10 cellular contexts compared by ENCODE assay signal in the genomic region with DNA sequence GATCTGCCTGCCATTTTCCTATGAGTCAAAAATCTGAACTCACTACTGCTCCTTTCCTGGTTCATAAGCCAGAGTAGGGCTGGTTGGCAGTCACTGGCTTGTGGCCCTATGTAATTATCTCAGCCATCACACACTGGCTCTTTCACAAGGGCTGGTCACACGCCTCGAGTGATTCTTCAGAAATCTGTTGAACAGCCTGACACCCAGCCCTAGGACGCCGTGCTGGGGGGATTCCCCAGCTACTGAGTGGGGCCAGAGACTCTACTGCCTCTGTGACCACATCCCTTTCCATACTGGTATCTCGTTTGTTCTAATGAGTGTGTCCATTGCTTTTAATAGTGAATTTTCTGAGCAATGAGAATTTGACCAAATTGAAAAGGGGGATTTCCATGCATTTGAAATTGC. TPM values are rescaled to one million over a fixed set of nuclear protein-coding genes. Genes with fewer than 3 reads are reported as not detected.
A peak's percentile ranks its signal among the peaks of the same experiment; 100 is the strongest.
DNase-seq lines count a peak whose midpoint lies in the region; ATAC-seq and TF ChIP-seq lines count a peak whose summit lies in the region.
"Had no signal": no experiment of that assay in that cellular context is flagged by ENCODE, and none has a peak within 500 bp of the region (broad histone marks: within the 10 kb centered on the region; RNA-seq: fewer than 3 reads in every experiment).

No MANE protein-coding gene starts in this region.

- TF ChIP-seq POLR2A in gastroesophageal sphincter (IDR thresholded peaks at IDR 0.05): no peak

- peaks cover 52% of the 10 kb centered on the region for H3K36me3 Mint-ChIP-seq in activated naive CD8-positive, alpha-beta T cell treated with anti-CD3 and anti-CD28 coated beads, Interleukin-2, amount 10 ng/mL, durations not matched to agents 7 days and 5 days

- H3K4me1 ChIP-seq in OCI-LY7 (ENCODE audit: insufficient read depth, low read length, poor library complexity, severe bottlenecking) (no peaks in the 10 kb centered on the region), gastroesophageal sphincter (peaks cover 0 to 7% (median 0%) of the 10 kb centered on the region in 3 donors)
- H3K4me1 ChIP-seq: sigmoid colon had no signal

- no peaks in the 10 kb centered on the region for H3K9me3 ChIP-seq in OCI-LY7 (ENCODE audit: low read length)
- H3K9me3 ChIP-seq in gastroesophageal sphincter: no peaks in the 10 kb centered on the region
- H3K9me3 ChIP-seq: sigmoid colon had no signal

- H3K4me3 Mint-ChIP-seq in activated naive CD8-positive, alpha-beta T cell treated with anti-CD3 and anti-CD28 coated beads, Interleukin-2, amount 10 ng/mL, durations not matched to agents 7 days and 5 days: no peak overlapping the region

- BruUV-seq in OCI-LY7 (replicated peaks; lab: Mats Ljungman, UMichigan): no TSS peak

- 56 to 63% methylated on average over 1 to 5 of the region's 5 CpGs for WGBS in gastroesophageal sphincter (ENCODE audit: low coverage in 1 of 2), 2 donors

- POLR2A ChIA-PET in GM10248 (lab: Yijun Ruan, JAX): no interaction called here
- POLR2A ChIA-PET in activated naive CD8-positive, alpha-beta T cell treated with anti-CD3 and anti-CD28 coated beads, Interleukin-2, amount 10 ng/mL, durations not matched to agents 7 days and 5 days (lab: Charles Lee): no interaction called here
- POLR2A ChIA-PET in OCI-LY7 (lab: Charles Lee): no interaction called here

- no peaks in the 10 kb centered on the region for H3K9me3 Mint-ChIP-seq in activated naive CD8-positive, alpha-beta T cell treated with anti-CD3 and anti-CD28 coated beads, Interleukin-2, amount 10 ng/mL, durations not matched to agents 7 days and 5 days

- H3K4me2 ChIP-seq in OCI-LY7 (ENCODE audit: low read length): no peak overlapping the region

- H3K36me3 ChIP-seq in OCI-LY7 (ENCODE audit: insufficient read depth, low read length) (peaks cover 97% of the 10 kb centered on the region), gastroesophageal sphincter (peaks cover 3 to 100% of the 10 kb centered on the region in 2 donors)

- ATAC-seq in GM19328 (IDR thresholded peaks at IDR 0.05; ENCODE audit: unreplicated experiment) (peak; percentile 85), HG03066 (IDR thresholded peaks at IDR 0.05; ENCODE audit: low read depth, unreplicated experiment) (peak; percentile 97), gastroesophageal sphincter (no peak)
- ATAC-seq in activated naive CD8-positive, alpha-beta T cell treated with anti-CD3 and anti-CD28 coated beads, Interleukin-2, amount 10 ng/mL, durations not matched to agents 7 days and 5 days (ENCODE audit: low read depth): peak; percentile 87

- CTCF ChIA-PET in GM10248 (lab: Yijun Ruan, JAX) (interaction anchor here (1.0 to 5.4 kb wide), 5 partner anchors 8 to 80 kb away, joined by 3 to 49 read pairs (median 5); no protein-coding TSS in a partner anchor), OCI-LY7 (lab: Charles Lee; ENCODE audit: unreplicated experiment) (no interaction called here)

- DNase-seq in GM10248 (ENCODE audit: extremely low spot score) (peak; percentile 85), UCSD-AML1 (lab: John Stamatoyannopoulos, UW; ENCODE audit: unreplicated experiment) (no peak), HK-2 (ENCODE audit: unreplicated experiment) (no peak), OCI-LY7 (ENCODE audit: low spot score) (no peak)
- no peak for DNase-seq in activated naive CD8-positive, alpha-beta T cell treated with anti-CD3 and anti-CD28 coated beads, Interleukin-2, amount 10 ng/mL, durations not matched to agents 7 days and 5 days
- DNase-seq: NCI-H2081 treated with DMSO at 0.1 percent for 48 hours, sigmoid colon had no signal

- H3K27ac ChIP-seq in OCI-LY7 (ENCODE audit: low read depth, low read length, poor library complexity, severe bottlenecking) (no peak overlapping the region), gastroesophageal sphincter (no peak overlapping the region)
- H3K27ac ChIP-seq: sigmoid colon had no signal

- no peaks in the 10 kb centered on the region for H4K20me1 ChIP-seq in OCI-LY7 (ENCODE audit: insufficient read depth, low read length)

- no peaks in the 10 kb centered on the region for H3K27me3 Mint-ChIP-seq in activated naive CD8-positive, alpha-beta T cell treated with anti-CD3 and anti-CD28 coated beads, Interleukin-2, amount 10 ng/mL, durations not matched to agents 7 days and 5 days

- H3K4me1 Mint-ChIP-seq in activated naive CD8-positive, alpha-beta T cell treated with anti-CD3 and anti-CD28 coated beads, Interleukin-2, amount 10 ng/mL, durations not matched to agents 7 days and 5 days: peaks cover 18% of the 10 kb centered on the region

- peak overlapping the region; percentile 56 for H3K27ac Mint-ChIP-seq in activated naive CD8-positive, alpha-beta T cell treated with anti-CD3 and anti-CD28 coated beads, Interleukin-2, amount 10 ng/mL, durations not matched to agents 7 days and 5 days

- no peak for TF ChIP-seq EP300 in gastroesophageal sphincter (IDR thresholded peaks at IDR 0.05)

- intact Hi-C loops in OCI-LY7 (cut with micrococcal nuclease; ENCODE audit: unreplicated experiment): no loop called here

- no peaks in the 10 kb centered on the region for H3K79me2 ChIP-seq in OCI-LY7 (ENCODE audit: insufficient read depth, low read depth, low read length)

- H3K4me3 ChIP-seq in OCI-LY7 (ENCODE audit: low read depth, low read length, poor library complexity, severe bottlenecking) (no peak overlapping the region), gastroesophageal sphincter (no peak overlapping the region)
- H3K4me3 ChIP-seq: sigmoid colon had no signal

- H3K9me2 ChIP-seq in OCI-LY7 (ENCODE audit: insufficient read depth, low read length): no peaks in the 10 kb centered on the region

- no peak for TF ChIP-seq CTCF in GM10248 (IDR thresholded peaks at IDR 0.05; ENCODE audit: control extremely low read depth, extremely low read depth, low read depth, missing control alignments)
- TF ChIP-seq CTCF in OCI-LY7 (conservative IDR thresholded peaks at IDR 0.05; ENCODE audit: low read length): no peak
- no peak for TF ChIP-seq CTCF in gastroesophageal sphincter (IDR thresholded peaks at IDR 0.05)

- H2AFZ ChIP-seq in OCI-LY7 (ENCODE audit: low read length): no peak overlapping the region

- H3K27me3 ChIP-seq in gastroesophageal sphincter: no peaks in the 10 kb centered on the region
- H3K27me3 ChIP-seq: sigmoid colon had no signal

RNA-seq across cellular contexts. Expression of a gene that starts 45.8 kb away (rescaled TPM):
- total RNA-seq in activated naive CD8-positive, alpha-beta T cell treated with anti-CD3 and anti-CD28 coated beads, Interleukin-2, amount 10 ng/mL, durations not matched to agents 7 days and 5 days: 1 to 10 TPM; 1.1 to 1.2 TPM
- 0.33 and 1.2 TPM in 2 replicates for total RNA-seq in OCI-LY7 (2014; rRNA removed; shearing (Covaris generic))
- total RNA-seq in OCI-LY7 (2022) (0.72 and 0.79 TPM in 2 replicates), gastroesophageal sphincter (1 to 10 TPM in 2 of 4 donors, under 1 TPM in 2; 0.45 to 1.4 (median 0.93) TPM)
